1 cellular context compared by ENCODE assay signal in the genomic region with DNA sequence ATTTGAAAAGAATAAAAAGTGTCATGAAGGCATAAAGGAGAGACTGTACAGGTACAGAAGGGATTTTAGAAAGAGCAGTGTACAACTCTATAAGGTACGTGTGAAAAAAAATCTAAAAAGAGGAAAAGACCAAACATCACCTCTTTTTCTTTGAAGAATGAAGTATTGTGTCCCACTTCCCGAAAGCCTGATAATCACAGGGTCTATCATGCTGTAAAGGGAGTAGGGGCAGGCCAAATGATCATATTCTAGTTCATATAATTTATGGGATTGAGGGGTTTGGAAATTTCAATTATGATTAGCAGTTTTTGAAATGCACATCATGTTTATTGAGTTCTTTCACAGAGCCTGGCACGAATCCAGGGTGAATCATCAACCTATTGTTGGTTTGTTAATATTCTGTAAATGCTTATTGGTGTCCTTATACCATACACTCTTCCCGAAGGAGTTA.
TF ChIP-seq lines count a peak whose summit lies in the region.

No MANE protein-coding gene starts in this region.

TF ChIP-seq in HEK293, 187 proteins besides CTCF, POLR2A, EP300 and RAD21 (continued from another document and continues in another):
- TF ChIP-seq, protein P1, sequence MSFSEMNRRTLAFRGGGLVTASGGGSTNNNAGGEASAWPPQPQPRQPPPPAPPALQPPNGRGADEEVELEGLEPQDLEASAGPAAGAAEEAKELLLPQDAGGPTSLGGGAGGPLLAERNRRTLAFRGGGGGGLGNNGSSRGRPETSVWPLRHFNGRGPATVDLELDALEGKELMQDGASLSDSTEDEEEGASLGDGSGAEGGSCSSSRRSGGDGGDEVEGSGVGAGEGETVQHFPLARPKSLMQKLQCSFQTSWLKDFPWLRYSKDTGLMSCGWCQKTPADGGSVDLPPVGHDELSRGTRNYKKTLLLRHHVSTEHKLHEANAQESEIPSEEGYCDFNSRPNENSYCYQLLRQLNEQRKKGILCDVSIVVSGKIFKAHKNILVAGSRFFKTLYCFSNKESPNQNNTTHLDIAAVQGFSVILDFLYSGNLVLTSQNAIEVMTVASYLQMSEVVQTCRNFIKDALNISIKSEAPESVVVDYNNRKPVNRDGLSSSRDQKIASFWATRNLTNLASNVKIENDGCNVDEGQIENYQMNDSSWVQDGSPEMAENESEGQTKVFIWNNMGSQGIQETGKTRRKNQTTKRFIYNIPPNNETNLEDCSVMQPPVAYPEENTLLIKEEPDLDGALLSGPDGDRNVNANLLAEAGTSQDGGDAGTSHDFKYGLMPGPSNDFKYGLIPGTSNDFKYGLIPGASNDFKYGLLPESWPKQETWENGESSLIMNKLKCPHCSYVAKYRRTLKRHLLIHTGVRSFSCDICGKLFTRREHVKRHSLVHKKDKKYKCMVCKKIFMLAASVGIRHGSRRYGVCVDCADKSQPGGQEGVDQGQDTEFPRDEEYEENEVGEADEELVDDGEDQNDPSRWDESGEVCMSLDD (tag by site-specific recombination; IDR thresholded peaks at IDR 0.05): no peak
- TF ChIP-seq, protein P2, sequence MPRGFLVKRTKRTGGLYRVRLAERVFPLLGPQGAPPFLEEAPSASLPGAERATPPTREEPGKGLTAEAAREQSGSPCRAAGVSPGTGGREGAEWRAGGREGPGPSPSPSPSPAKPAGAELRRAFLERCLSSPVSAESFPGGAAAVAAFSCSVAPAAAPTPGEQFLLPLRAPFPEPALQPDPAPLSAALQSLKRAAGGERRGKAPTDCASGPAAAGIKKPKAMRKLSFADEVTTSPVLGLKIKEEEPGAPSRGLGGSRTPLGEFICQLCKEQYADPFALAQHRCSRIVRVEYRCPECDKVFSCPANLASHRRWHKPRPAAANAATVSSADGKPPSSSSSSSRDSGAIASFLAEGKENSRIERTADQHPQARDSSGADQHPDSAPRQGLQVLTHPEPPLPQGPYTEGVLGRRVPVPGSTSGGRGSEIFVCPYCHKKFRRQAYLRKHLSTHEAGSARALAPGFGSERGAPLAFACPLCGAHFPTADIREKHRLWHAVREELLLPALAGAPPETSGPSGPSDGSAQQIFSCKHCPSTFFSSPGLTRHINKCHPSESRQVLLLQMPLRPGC (tag by site-specific recombination; IDR thresholded peaks at IDR 0.05): no peak
- TF ChIP-seq FEZF1 (tag by site-specific recombination; IDR thresholded peaks at IDR 0.05): peak; percentile 67
- TF ChIP-seq WT1 (tag by site-specific recombination; IDR thresholded peaks at IDR 0.05): no peak; the same call in none of the 2 replicates
- TF ChIP-seq REPIN1 (tag by site-specific recombination; IDR thresholded peaks at IDR 0.05; ENCODE audit: low read depth): no peak
- TF ChIP-seq, protein P3, sequence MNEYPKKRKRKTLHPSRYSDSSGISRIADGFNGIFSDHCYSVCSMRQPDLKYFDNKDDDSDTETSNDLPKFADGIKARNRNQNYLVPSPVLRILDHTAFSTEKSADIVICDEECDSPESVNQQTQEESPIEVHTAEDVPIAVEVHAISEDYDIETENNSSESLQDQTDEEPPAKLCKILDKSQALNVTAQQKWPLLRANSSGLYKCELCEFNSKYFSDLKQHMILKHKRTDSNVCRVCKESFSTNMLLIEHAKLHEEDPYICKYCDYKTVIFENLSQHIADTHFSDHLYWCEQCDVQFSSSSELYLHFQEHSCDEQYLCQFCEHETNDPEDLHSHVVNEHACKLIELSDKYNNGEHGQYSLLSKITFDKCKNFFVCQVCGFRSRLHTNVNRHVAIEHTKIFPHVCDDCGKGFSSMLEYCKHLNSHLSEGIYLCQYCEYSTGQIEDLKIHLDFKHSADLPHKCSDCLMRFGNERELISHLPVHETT (tag by site-specific recombination; IDR thresholded peaks at IDR 0.05): no peak
- TF ChIP-seq ZBTB48 (tag by site-specific recombination; IDR thresholded peaks at IDR 0.05): no peak
- TF ChIP-seq ZEB2 (tag by site-specific recombination; IDR thresholded peaks at IDR 0.05): peak; percentile 49; the same call in 1 of the 2 replicates
- 0 out of 2 replicates have a peak, but pooled peaks have one; percentile 11 for TF ChIP-seq ZXDB (tag by site-specific recombination; IDR thresholded peaks at IDR 0.05)
- TF ChIP-seq ZNF121 (tag by site-specific recombination; IDR thresholded peaks at IDR 0.05): no peak
- TF ChIP-seq ZNF292 (tag by site-specific recombination; IDR thresholded peaks at IDR 0.05; ENCODE audit: borderline replicate concordance, low read depth): no peak
- TF ChIP-seq ZNF335 (tag by site-specific recombination; conservative IDR thresholded peaks at IDR 0.05): peak; percentile 76
- TF ChIP-seq ZBTB7A (tag by site-specific recombination; IDR thresholded peaks at IDR 0.05; ENCODE audit: low read depth): no peak
- no peak for TF ChIP-seq ZNF529 (tag by site-specific recombination; IDR thresholded peaks at IDR 0.05; ENCODE audit: insufficient replicate concordance)
- no peak for TF ChIP-seq ZBTB8A (tag by site-specific recombination; IDR thresholded peaks at IDR 0.05)
- TF ChIP-seq, protein P4, sequence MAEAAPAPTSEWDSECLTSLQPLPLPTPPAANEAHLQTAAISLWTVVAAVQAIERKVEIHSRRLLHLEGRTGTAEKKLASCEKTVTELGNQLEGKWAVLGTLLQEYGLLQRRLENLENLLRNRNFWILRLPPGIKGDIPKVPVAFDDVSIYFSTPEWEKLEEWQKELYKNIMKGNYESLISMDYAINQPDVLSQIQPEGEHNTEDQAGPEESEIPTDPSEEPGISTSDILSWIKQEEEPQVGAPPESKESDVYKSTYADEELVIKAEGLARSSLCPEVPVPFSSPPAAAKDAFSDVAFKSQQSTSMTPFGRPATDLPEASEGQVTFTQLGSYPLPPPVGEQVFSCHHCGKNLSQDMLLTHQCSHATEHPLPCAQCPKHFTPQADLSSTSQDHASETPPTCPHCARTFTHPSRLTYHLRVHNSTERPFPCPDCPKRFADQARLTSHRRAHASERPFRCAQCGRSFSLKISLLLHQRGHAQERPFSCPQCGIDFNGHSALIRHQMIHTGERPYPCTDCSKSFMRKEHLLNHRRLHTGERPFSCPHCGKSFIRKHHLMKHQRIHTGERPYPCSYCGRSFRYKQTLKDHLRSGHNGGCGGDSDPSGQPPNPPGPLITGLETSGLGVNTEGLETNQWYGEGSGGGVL (tag by site-specific recombination; IDR thresholded peaks at IDR 0.05): no peak; the same call in 1 of the 2 replicates
- TF ChIP-seq ZNF776 (tag by site-specific recombination; IDR thresholded peaks at IDR 0.05; ENCODE audit: borderline replicate concordance): no peak
- TF ChIP-seq, protein P5, sequence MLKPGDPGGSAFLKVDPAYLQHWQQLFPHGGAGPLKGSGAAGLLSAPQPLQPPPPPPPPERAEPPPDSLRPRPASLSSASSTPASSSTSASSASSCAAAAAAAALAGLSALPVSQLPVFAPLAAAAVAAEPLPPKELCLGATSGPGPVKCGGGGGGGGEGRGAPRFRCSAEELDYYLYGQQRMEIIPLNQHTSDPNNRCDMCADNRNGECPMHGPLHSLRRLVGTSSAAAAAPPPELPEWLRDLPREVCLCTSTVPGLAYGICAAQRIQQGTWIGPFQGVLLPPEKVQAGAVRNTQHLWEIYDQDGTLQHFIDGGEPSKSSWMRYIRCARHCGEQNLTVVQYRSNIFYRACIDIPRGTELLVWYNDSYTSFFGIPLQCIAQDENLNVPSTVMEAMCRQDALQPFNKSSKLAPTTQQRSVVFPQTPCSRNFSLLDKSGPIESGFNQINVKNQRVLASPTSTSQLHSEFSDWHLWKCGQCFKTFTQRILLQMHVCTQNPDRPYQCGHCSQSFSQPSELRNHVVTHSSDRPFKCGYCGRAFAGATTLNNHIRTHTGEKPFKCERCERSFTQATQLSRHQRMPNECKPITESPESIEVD (tag by site-specific recombination; IDR thresholded peaks at IDR 0.05): peak; percentile 86
- no peak for TF ChIP-seq ZNF654 (tag by site-specific recombination; IDR thresholded peaks at IDR 0.05; ENCODE audit: low read depth)
- no peak for TF ChIP-seq GLI2 (tag by site-specific recombination; IDR thresholded peaks at IDR 0.05; ENCODE audit: borderline replicate concordance, low read depth)
- no peak for TF ChIP-seq ZNF660 (tag by site-specific recombination; IDR thresholded peaks at IDR 0.05)
- no peak for TF ChIP-seq ZNF558 (tag by site-specific recombination; IDR thresholded peaks at IDR 0.05)
- no peak for TF ChIP-seq ZNF138 (tag by site-specific recombination; IDR thresholded peaks at IDR 0.05; ENCODE audit: borderline replicate concordance)
- TF ChIP-seq ZNF221 (tag by site-specific recombination; IDR thresholded peaks at IDR 0.05; ENCODE audit: borderline replicate concordance): no peak
- no peak for TF ChIP-seq KLF1 (tag by site-specific recombination; IDR thresholded peaks at IDR 0.05)
- TF ChIP-seq ZNF548 (tag by site-specific recombination; IDR thresholded peaks at IDR 0.05): no peak
- no peak for TF ChIP-seq ZNF830 (tag by site-specific recombination; IDR thresholded peaks at IDR 0.05; ENCODE audit: low read depth)
- TF ChIP-seq, protein P6, sequence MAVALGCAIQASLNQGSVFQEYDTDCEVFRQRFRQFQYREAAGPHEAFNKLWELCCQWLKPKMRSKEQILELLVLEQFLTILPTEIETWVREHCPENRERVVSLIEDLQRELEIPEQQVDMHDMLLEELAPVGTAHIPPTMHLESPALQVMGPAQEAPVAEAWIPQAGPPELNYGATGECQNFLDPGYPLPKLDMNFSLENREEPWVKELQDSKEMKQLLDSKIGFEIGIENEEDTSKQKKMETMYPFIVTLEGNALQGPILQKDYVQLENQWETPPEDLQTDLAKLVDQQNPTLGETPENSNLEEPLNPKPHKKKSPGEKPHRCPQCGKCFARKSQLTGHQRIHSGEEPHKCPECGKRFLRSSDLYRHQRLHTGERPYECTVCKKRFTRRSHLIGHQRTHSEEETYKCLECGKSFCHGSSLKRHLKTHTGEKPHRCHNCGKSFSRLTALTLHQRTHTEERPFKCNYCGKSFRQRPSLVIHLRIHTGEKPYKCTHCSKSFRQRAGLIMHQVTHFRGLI (tag by site-specific recombination; IDR thresholded peaks at IDR 0.05): no peak
- TF ChIP-seq TCF7L2 (IDR thresholded peaks at IDR 0.05; ENCODE audit: borderline replicate concordance, low read depth, low read length): no peak
- TF ChIP-seq, protein P7, sequence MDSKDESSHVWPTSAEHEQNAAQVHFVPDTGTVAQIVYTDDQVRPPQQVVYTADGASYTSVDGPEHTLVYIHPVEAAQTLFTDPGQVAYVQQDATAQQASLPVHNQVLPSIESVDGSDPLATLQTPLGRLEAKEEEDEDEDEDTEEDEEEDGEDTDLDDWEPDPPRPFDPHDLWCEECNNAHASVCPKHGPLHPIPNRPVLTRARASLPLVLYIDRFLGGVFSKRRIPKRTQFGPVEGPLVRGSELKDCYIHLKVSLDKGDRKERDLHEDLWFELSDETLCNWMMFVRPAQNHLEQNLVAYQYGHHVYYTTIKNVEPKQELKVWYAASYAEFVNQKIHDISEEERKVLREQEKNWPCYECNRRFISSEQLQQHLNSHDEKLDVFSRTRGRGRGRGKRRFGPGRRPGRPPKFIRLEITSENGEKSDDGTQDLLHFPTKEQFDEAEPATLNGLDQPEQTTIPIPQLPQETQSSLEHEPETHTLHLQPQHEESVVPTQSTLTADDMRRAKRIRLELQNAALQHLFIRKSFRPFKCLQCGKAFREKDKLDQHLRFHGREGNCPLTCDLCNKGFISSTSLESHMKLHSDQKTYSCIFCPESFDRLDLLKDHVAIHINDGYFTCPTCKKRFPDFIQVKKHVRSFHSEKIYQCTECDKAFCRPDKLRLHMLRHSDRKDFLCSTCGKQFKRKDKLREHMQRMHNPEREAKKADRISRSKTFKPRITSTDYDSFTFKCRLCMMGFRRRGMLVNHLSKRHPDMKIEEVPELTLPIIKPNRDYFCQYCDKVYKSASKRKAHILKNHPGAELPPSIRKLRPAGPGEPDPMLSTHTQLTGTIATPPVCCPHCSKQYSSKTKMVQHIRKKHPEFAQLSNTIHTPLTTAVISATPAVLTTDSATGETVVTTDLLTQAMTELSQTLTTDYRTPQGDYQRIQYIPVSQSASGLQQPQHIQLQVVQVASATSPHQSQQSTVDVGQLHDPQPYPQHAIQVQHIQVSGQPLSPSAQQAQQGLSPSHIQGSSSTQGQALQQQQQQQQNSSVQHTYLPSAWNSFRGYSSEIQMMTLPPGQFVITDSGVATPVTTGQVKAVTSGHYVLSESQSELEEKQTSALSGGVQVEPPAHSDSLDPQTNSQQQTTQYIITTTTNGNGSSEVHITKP (tag by site-specific recombination; IDR thresholded peaks at IDR 0.05): peak; percentile 63
- no peak for TF ChIP-seq ZNF155 (tag by site-specific recombination; IDR thresholded peaks at IDR 0.05)
- TF ChIP-seq ZNF37A (tag by site-specific recombination; IDR thresholded peaks at IDR 0.05): no peak
- TF ChIP-seq ZNF677 (tag by site-specific recombination; IDR thresholded peaks at IDR 0.05): peak; percentile 97
- no peak for TF ChIP-seq ZNF530 (tag by site-specific recombination; IDR thresholded peaks at IDR 0.05; ENCODE audit: low read depth)
- TF ChIP-seq, protein P8, sequence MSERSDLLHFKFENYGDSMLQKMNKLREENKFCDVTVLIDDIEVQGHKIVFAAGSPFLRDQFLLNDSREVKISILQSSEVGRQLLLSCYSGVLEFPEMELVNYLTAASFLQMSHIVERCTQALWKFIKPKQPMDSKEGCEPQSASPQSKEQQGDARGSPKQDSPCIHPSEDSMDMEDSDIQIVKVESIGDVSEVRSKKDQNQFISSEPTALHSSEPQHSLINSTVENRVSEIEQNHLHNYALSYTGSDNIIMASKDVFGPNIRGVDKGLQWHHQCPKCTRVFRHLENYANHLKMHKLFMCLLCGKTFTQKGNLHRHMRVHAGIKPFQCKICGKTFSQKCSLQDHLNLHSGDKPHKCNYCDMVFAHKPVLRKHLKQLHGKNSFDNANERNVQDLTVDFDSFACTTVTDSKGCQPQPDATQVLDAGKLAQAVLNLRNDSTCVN (tag by site-specific recombination; optimal IDR thresholded peaks at IDR 0.05): no peak
- no peak for TF ChIP-seq OVOL3 (tag by site-specific recombination; IDR thresholded peaks at IDR 0.05)
- TF ChIP-seq ZNF354C (tag by site-specific recombination; IDR thresholded peaks at IDR 0.05; ENCODE audit: borderline replicate concordance, low read depth): no peak
- TF ChIP-seq ZNF366 (tag by site-specific recombination; conservative IDR thresholded peaks at IDR 0.05): peak; percentile 85
- no peak for TF ChIP-seq ZNF549 (tag by site-specific recombination; IDR thresholded peaks at IDR 0.05)
- no peak for TF ChIP-seq GLIS2 (tag by site-specific recombination; IDR thresholded peaks at IDR 0.05)
- TF ChIP-seq, protein P9, sequence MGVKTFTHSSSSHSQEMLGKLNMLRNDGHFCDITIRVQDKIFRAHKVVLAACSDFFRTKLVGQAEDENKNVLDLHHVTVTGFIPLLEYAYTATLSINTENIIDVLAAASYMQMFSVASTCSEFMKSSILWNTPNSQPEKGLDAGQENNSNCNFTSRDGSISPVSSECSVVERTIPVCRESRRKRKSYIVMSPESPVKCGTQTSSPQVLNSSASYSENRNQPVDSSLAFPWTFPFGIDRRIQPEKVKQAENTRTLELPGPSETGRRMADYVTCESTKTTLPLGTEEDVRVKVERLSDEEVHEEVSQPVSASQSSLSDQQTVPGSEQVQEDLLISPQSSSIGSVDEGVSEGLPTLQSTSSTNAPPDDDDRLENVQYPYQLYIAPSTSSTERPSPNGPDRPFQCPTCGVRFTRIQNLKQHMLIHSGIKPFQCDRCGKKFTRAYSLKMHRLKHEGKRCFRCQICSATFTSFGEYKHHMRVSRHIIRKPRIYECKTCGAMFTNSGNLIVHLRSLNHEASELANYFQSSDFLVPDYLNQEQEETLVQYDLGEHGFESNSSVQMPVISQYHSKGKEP (tag by site-specific recombination; IDR thresholded peaks at IDR 0.05): no peak
